Comparison of ENCODE assay signal across 2 cellular contexts in genomic region chr15:31552482-31553099, GRCh38.
TF ChIP-seq lines count a peak whose summit lies in the region.

No MANE protein-coding gene starts in this region.

TF ChIP-seq in IMR-90, 13 proteins besides CTCF, POLR2A, EP300 and RAD21:
- TF ChIP-seq RFX5 (IDR thresholded peaks at IDR 0.05; ENCODE audit: low read depth, low read length) (no peak), FOS (IDR thresholded peaks at IDR 0.05; ENCODE audit: low read depth, low read length) (no peak), SMC3 (IDR thresholded peaks at IDR 0.05; ENCODE audit: low read depth, low read length) (no peak), BHLHE40 (IDR thresholded peaks at IDR 0.05; ENCODE audit: low read depth, low read length) (no peak), USF2 (IDR thresholded peaks at IDR 0.05; ENCODE audit: low read depth, low read length) (no peak), RCOR1 (IDR thresholded peaks at IDR 0.05; ENCODE audit: insufficient replicate concordance, low read length) (no peak), MAFK (IDR thresholded peaks at IDR 0.05; ENCODE audit: low read depth, low read length) (no peak), CHD1 (IDR thresholded peaks at IDR 0.05; ENCODE audit: low read depth, low read length) (no peak), MXI1 (IDR thresholded peaks at IDR 0.05; ENCODE audit: borderline replicate concordance, low read depth, low read length) (no peak), CEBPB (IDR thresholded peaks at IDR 0.05; ENCODE audit: low read depth, low read length) (no peak), ELK1 (IDR thresholded peaks at IDR 0.05; ENCODE audit: borderline replicate concordance, low read depth, low read length) (no peak), MAZ (IDR thresholded peaks at IDR 0.05; ENCODE audit: borderline replicate concordance, low read depth, low read length) (no peak), NFE2L2 (IDR thresholded peaks at IDR 0.05; ENCODE audit: low read depth, low read length) (no peak)
TF ChIP-seq in IMR-90: peak in this region for 0.

TF ChIP-seq in H1, 55 proteins besides CTCF, POLR2A, EP300 and RAD21:
- TF ChIP-seq TEAD4 (IDR thresholded peaks at IDR 0.05; ENCODE audit: low read depth, low read length) = no peak
- no peak for TF ChIP-seq SIN3A (conservative IDR thresholded peaks at IDR 0.05 in 1 of 2, IDR thresholded peaks at IDR 0.05 in 1 of 2; ENCODE audit: low read depth in 1 of 2, low read length in 2 of 2)
- TF ChIP-seq FOSL1 (IDR thresholded peaks at IDR 0.05; ENCODE audit: insufficient read depth, low read depth, low read length) = no peak
- no peak for TF ChIP-seq KDM1A (IDR thresholded peaks at IDR 0.05; ENCODE audit: borderline replicate concordance, low read length)
- TF ChIP-seq GTF2F1 (IDR thresholded peaks at IDR 0.05; ENCODE audit: borderline replicate concordance, low read depth, low read length) = no peak
- no peak for TF ChIP-seq ASH2L (IDR thresholded peaks at IDR 0.05; ENCODE audit: low read length)
- TF ChIP-seq TBP (IDR thresholded peaks at IDR 0.05; ENCODE audit: low read depth, low read length) = no peak
- TF ChIP-seq JUN (IDR thresholded peaks at IDR 0.05; ENCODE audit: low read depth, low read length) = no peak
- no peak for TF ChIP-seq RBBP5 (IDR thresholded peaks at IDR 0.05; ENCODE audit: borderline replicate concordance, low read depth, low read length)
- TF ChIP-seq POU5F1 (IDR thresholded peaks at IDR 0.05; ENCODE audit: low read depth, low read length) = no peak
- TF ChIP-seq ATF3 (IDR thresholded peaks at IDR 0.05; ENCODE audit: insufficient read depth, low read depth, low read length) = no peak
- TF ChIP-seq TAF1 (IDR thresholded peaks at IDR 0.05; ENCODE audit: low read depth, low read length) = no peak
- no peak for TF ChIP-seq RFX5 (IDR thresholded peaks at IDR 0.05; ENCODE audit: borderline replicate concordance, low read depth, low read length)
- no peak for TF ChIP-seq BRCA1 (IDR thresholded peaks at IDR 0.05; ENCODE audit: low read depth, low read length)
- TF ChIP-seq USF2 (IDR thresholded peaks at IDR 0.05; ENCODE audit: low read length) = no peak
- no peak for TF ChIP-seq BCL11A (IDR thresholded peaks at IDR 0.05; ENCODE audit: low read depth in 2 of 2, low read length in 2 of 2)
TF ChIP-seq in H1: peak in this region for 0.
